Comparison of ENCODE assay signal across 8 cellular contexts in the genomic region with DNA sequence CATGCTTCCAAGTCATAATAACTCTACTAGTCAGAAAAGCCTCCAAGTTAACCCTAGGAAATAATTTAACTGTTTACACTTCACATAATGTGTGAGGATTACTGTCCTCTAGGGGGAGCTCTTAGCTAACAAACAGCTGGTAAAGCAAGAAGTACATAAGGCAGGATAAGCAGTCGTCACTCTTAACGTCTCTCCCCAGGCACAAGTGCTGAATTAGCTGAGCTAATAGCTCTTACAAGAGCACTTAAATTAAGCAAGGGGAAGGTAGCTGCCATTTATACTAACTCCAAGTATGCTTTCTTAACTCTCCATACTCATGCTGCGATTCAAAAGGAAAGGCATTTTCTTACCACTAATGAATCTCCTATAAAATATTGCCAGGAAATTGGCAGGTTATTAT.
DNase-seq lines count a peak whose midpoint lies in the region; ATAC-seq and TF ChIP-seq lines count a peak whose summit lies in the region.

No MANE protein-coding gene starts in this region.

- H2AK5ac ChIP-seq in H9 (ENCODE audit: insufficient read length, low read length), result no peak overlapping the region

- no peak overlapping the region for H3K14ac ChIP-seq in H9 (ENCODE audit: insufficient read depth, low read length)

- intact Hi-C loops in activated T-helper 2 cell treated with anti-CD3 and anti-CD28 coated beads, Interferon-gamma antibody, Interleukin-2, Interleukin-4, amounts not matched to agents 10 μg/mL and 5 μg/mL and 100 μg/mL, durations not matched to agents 14 hours and 24 hours and 36 hours (cut with micrococcal nuclease), result loop anchor here (1.0 to 10.0 kb wide), 5 partner anchors 138 to 428 kb away; a partner anchor contains a TSS

- no peak for TF ChIP-seq POLR2A in tibial nerve (IDR thresholded peaks at IDR 0.05)

- no peak overlapping the region for H3K4me3 ChIP-seq in tibial nerve

- no peaks in the 10 kb centered on the region for H4K20me1 ChIP-seq in H9 (ENCODE audit: control insufficient read depth, insufficient read depth, insufficient read length)

- no peak overlapping the region for H3K27ac Mint-ChIP-seq in H9
- H3K27ac Mint-ChIP-seq in activated T-helper 2 cell treated with anti-CD3 and anti-CD28 coated beads, Interferon-gamma antibody, Interleukin-2, Interleukin-4, amounts not matched to agents 10 μg/mL and 5 μg/mL and 100 μg/mL, durations not matched to agents 14 hours and 24 hours and 36 hours, result no peak overlapping the region

- H3K18ac ChIP-seq in H9 (ENCODE audit: insufficient read length, low read depth, low read length), result no peak overlapping the region

- no peak overlapping the region for H3T11ph ChIP-seq in H9 (ENCODE audit: low read length)

- no peaks in the 10 kb centered on the region for H3K36me3 Mint-ChIP-seq in H9 (ENCODE audit: insufficient read depth in 1 of 3, low read depth in 3 of 3)
- H3K36me3 Mint-ChIP-seq in activated T-helper 2 cell treated with anti-CD3 and anti-CD28 coated beads, Interferon-gamma antibody, Interleukin-2, Interleukin-4, amounts not matched to agents 10 μg/mL and 5 μg/mL and 100 μg/mL, durations not matched to agents 14 hours and 24 hours and 36 hours (ENCODE audit: low read depth), result no peaks in the 10 kb centered on the region

- H3K9ac ChIP-seq in H9 (ENCODE audit: extremely low read depth, insufficient read length, low read length), result no peak overlapping the region

- no peak overlapping the region for H4K5ac ChIP-seq in H9 (ENCODE audit: insufficient read length, low read depth, low read length)

- H3K79me2 ChIP-seq in H9 (ENCODE audit: insufficient read depth, low read length), result no peaks in the 10 kb centered on the region

- H3K4me1 ChIP-seq in H9 (ENCODE audit: insufficient read depth, low read length) (peaks cover 4% of the 10 kb centered on the region), tibial nerve (peaks cover 0 to 13% (median 0%) of the 10 kb centered on the region in 4 donors)

- no peak overlapping the region for H4K91ac ChIP-seq in H9 (ENCODE audit: insufficient read length, low read depth, low read length)

- H2BK5ac ChIP-seq in H9 (ENCODE audit: insufficient read length, low read length), result no peak overlapping the region

- peaks cover 8% of the 10 kb centered on the region for H3K27me3 Mint-ChIP-seq in H9 (ENCODE audit: low read depth)
- H3K27me3 Mint-ChIP-seq in activated T-helper 2 cell treated with anti-CD3 and anti-CD28 coated beads, Interferon-gamma antibody, Interleukin-2, Interleukin-4, amounts not matched to agents 10 μg/mL and 5 μg/mL and 100 μg/mL, durations not matched to agents 14 hours and 24 hours and 36 hours (ENCODE audit: low read depth), result peaks cover 7% of the 10 kb centered on the region

- H3K4me1 Mint-ChIP-seq in H9, result peaks cover 29 to 34% of the 10 kb centered on the region in 2 experiments
- H3K4me1 Mint-ChIP-seq in activated T-helper 2 cell treated with anti-CD3 and anti-CD28 coated beads, Interferon-gamma antibody, Interleukin-2, Interleukin-4, amounts not matched to agents 10 μg/mL and 5 μg/mL and 100 μg/mL, durations not matched to agents 14 hours and 24 hours and 36 hours (ENCODE audit: low read depth), result peaks cover 15% of the 10 kb centered on the region

- H3K56ac ChIP-seq in H9 (ENCODE audit: insufficient read length, low read depth, low read length), result no peak overlapping the region

- no peak overlapping the region for H3K4me2 ChIP-seq in H9 (ENCODE audit: insufficient read depth, insufficient read length, low read length)

- ATAC-seq in HG03571 (IDR thresholded peaks at IDR 0.05; ENCODE audit: unreplicated experiment), result no peak

- H2BK15ac ChIP-seq in H9 (ENCODE audit: low read depth, low read length), result no peak overlapping the region

- no peak overlapping the region for H3K4ac ChIP-seq in H9 (ENCODE audit: low read depth, low read length)

- H3K27me3 ChIP-seq in H9 (ENCODE audit: insufficient read depth, low read length) (no peaks in the 10 kb centered on the region), tibial nerve (no peaks in the 10 kb centered on the region)

- no peak overlapping the region for H2BK12ac ChIP-seq in H9 (ENCODE audit: insufficient read length, low read depth, low read length)

- H2AFZ ChIP-seq in H9 (ENCODE audit: low read length), result no peak overlapping the region

- no peaks in the 10 kb centered on the region for H3K23me2 ChIP-seq in H9 (ENCODE audit: insufficient read length, low read depth, low read length, poor library complexity, severe bottlenecking)

- TF ChIP-seq CTCF in H9 (conservative IDR thresholded peaks at IDR 0.05), result peak; percentile 97
- TF ChIP-seq CTCF in tibial nerve (IDR thresholded peaks at IDR 0.05), result peak; percentile 36 to 81 (median 72)

- TF ChIP-seq EP300 in tibial nerve (IDR thresholded peaks at IDR 0.05), result no peak

- H3K79me1 ChIP-seq in H9 (ENCODE audit: insufficient read depth, low read depth, low read length, poor library complexity, severe bottlenecking), result no peaks in the 10 kb centered on the region

- peaks cover 0 to 3% of the 10 kb centered on the region in 2 experiments; a peak in 2 of 5 replicates for H3K9me3 Mint-ChIP-seq in H9
- H3K9me3 Mint-ChIP-seq in activated T-helper 2 cell treated with anti-CD3 and anti-CD28 coated beads, Interferon-gamma antibody, Interleukin-2, Interleukin-4, amounts not matched to agents 10 μg/mL and 5 μg/mL and 100 μg/mL, durations not matched to agents 14 hours and 24 hours and 36 hours, result no peaks in the 10 kb centered on the region

- H3K23ac ChIP-seq in H9 (ENCODE audit: insufficient read length, low read depth, low read length), result no peak overlapping the region

- no CpG with 5 or more reads among the region's 3 CpGs for WGBS in H9 (ENCODE audit: extremely low coverage, insufficient read length, low lambda C conversion rate)
- WGBS in tibial nerve, 2 donors, result 28 to 30% methylated on average over 3 of the region's 3 CpGs

- H3K36me3 ChIP-seq in tibial nerve, result no peaks in the 10 kb centered on the region

- no peak overlapping the region for H3K27ac ChIP-seq in H9 (ENCODE audit: insufficient read length, low read depth, low read length)
- no peak overlapping the region for H3K27ac ChIP-seq in tibial nerve

- H3K4me3 Mint-ChIP-seq in H9, result no peak overlapping the region
- H3K4me3 Mint-ChIP-seq in activated T-helper 2 cell treated with anti-CD3 and anti-CD28 coated beads, Interferon-gamma antibody, Interleukin-2, Interleukin-4, amounts not matched to agents 10 μg/mL and 5 μg/mL and 100 μg/mL, durations not matched to agents 14 hours and 24 hours and 36 hours (ENCODE audit: low read depth), result no peak overlapping the region

- H3K9me3 ChIP-seq in H9 (ENCODE audit: control insufficient read depth, low read depth, low read length), result no peaks in the 10 kb centered on the region
- H3K9me3 ChIP-seq in tibial nerve, result no peaks in the 10 kb centered on the region

- H4K8ac ChIP-seq in H9 (replicated peaks; ENCODE audit: insufficient read length, low read depth, low read length), result no peak overlapping the region

- DNase-seq in CMK (ENCODE audit: low read depth) (peak; percentile 49), H9 (peak; percentile 29), NCI-H345 (lab: John Stamatoyannopoulos, UW) (peak; percentile 71), iris pigment epithelial cell (ENCODE audit: low read depth) (peak; percentile 73), tibial nerve (ENCODE audit: low spot score in 2 of 2) (peak in 1 of 2 donors; percentile 39)
- peak; percentile 13 for DNase-seq in activated T-helper 2 cell treated with anti-CD3 and anti-CD28 coated beads, Interferon-gamma antibody, Interleukin-2, Interleukin-4, amounts not matched to agents 10 μg/mL and 5 μg/mL and 100 μg/mL, durations not matched to agents 14 hours and 24 hours and 36 hours (ENCODE audit: low spot score)
- DNase-seq in effector CD8-positive, alpha-beta T cell (lab: John Stamatoyannopoulos, UW), result no peak

- no peak overlapping the region for H2BK120ac ChIP-seq in H9 (ENCODE audit: low read depth, low read length, poor library complexity, severe bottlenecking)

- H2BK20ac ChIP-seq in H9 (ENCODE audit: low read depth, low read length, poor library complexity, severe bottlenecking), result no peak overlapping the region
